Comparison of ENCODE assay signal across 10 cellular contexts in the genomic region with DNA sequence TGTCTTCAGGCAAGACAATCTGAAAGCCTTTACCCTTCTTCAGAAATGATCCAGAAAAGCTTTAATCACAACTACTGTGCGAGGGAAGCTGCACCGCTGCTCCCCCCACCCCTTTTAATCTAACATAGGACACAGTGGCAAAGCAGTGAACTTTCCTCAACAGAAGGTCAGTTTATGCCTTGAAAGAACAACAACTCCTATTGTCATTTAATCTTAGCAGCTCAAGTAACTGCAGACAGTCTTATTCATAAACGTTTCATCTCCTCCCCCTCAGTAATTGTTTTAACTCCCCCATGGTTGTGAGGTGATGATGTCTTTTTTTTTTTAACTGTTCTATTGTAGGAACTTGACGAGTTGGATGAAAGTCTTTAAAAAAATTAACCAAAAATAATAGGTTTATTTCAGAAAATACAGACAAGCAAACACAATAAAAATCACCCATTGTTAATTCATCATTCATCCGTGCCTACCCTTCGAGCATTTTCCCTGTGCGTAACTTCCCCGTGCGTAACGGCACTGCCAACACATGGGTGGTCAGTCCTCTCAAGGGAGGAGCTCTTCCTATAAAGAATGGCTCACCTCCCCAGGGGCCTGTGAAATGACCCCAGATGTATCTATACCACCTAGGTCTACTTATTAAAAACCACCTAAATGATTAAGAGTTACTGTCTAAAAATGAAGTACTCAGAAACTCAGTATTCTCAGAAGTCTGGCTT. TPM values are rescaled to one million over a fixed set of nuclear protein-coding genes. Genes with fewer than 3 reads are reported as not detected.
DNase-seq lines count a peak whose midpoint lies in the region; ATAC-seq and TF ChIP-seq lines count a peak whose summit lies in the region.
"Had no signal": no experiment of that assay in that cellular context is flagged by ENCODE, and none has a peak within 500 bp of the region (broad histone marks: within the 10 kb centered on the region; RNA-seq: fewer than 3 reads in every experiment).

No MANE protein-coding gene starts in this region.

- DNase-seq in left ventricle myocardium inferior (no peak), left ventricle myocardium superior (no peak), cerebellum (ENCODE audit: low spot score) (no peak), WERI-Rb-1 (no peak), NOMO-1 treated with DMSO at 0.1 percent for 48 hours (lab: John Stamatoyannopoulos, UW; ENCODE audit: unreplicated experiment) (no peak)
- DNase-seq in activated T-helper 2 cell treated with anti-CD3 and anti-CD28 coated beads, Interferon-gamma antibody, Interleukin-2, Interleukin-4, amounts not matched to agents 10 μg/mL and 5 μg/mL and 100 μg/mL, durations not matched to agents 14 hours and 24 hours and 36 hours (ENCODE audit: low spot score), result no peak
- no peak for DNase-seq in stimulated activated CD4-positive, alpha-beta T cell treated with anti-CD3 and anti-CD28 coated beads, Interleukin-4, amount 100 ng/mL, for 24 hours
- DNase-seq: stimulated activated CD8-positive, alpha-beta memory T cell treated with anti-CD3 and anti-CD28 coated beads, Interleukin-4, amount 100 ng/mL, for 48 hours had no signal

- H3K36me3 Mint-ChIP-seq in activated T-helper 2 cell treated with anti-CD3 and anti-CD28 coated beads, Interferon-gamma antibody, Interleukin-2, Interleukin-4, amounts not matched to agents 10 μg/mL and 5 μg/mL and 100 μg/mL, durations not matched to agents 14 hours and 24 hours and 36 hours (ENCODE audit: low read depth), result peaks cover 33% of the 10 kb centered on the region

- peak overlapping the region; percentile 17 for H3K27ac ChIP-seq in left ventricle myocardium inferior (replicated peaks)
- peak overlapping the region; percentile 63 for H3K27ac ChIP-seq in layer of hippocampus (ENCODE audit: low read depth, low read length)
- no peak overlapping the region for H3K27ac ChIP-seq in WERI-Rb-1

- intact Hi-C loops in left ventricle myocardium inferior (cut with micrococcal nuclease), result no loop called here
- intact Hi-C loops in left ventricle myocardium superior (cut with micrococcal nuclease), result no loop called here
- intact Hi-C loops in activated T-helper 2 cell treated with anti-CD3 and anti-CD28 coated beads, Interferon-gamma antibody, Interleukin-2, Interleukin-4, amounts not matched to agents 10 μg/mL and 5 μg/mL and 100 μg/mL, durations not matched to agents 14 hours and 24 hours and 36 hours (cut with micrococcal nuclease), result no loop called here

- no peaks in the 10 kb centered on the region for H3K9me3 Mint-ChIP-seq in activated T-helper 2 cell treated with anti-CD3 and anti-CD28 coated beads, Interferon-gamma antibody, Interleukin-2, Interleukin-4, amounts not matched to agents 10 μg/mL and 5 μg/mL and 100 μg/mL, durations not matched to agents 14 hours and 24 hours and 36 hours

- H3K27me3 Mint-ChIP-seq in activated T-helper 2 cell treated with anti-CD3 and anti-CD28 coated beads, Interferon-gamma antibody, Interleukin-2, Interleukin-4, amounts not matched to agents 10 μg/mL and 5 μg/mL and 100 μg/mL, durations not matched to agents 14 hours and 24 hours and 36 hours (ENCODE audit: low read depth), result no peaks in the 10 kb centered on the region

- peaks cover 53% of the 10 kb centered on the region for H3K4me1 Mint-ChIP-seq in activated T-helper 2 cell treated with anti-CD3 and anti-CD28 coated beads, Interferon-gamma antibody, Interleukin-2, Interleukin-4, amounts not matched to agents 10 μg/mL and 5 μg/mL and 100 μg/mL, durations not matched to agents 14 hours and 24 hours and 36 hours (ENCODE audit: low read depth)

- H3K27me3 ChIP-seq in left ventricle myocardium inferior (ENCODE audit: low read depth) (no peaks in the 10 kb centered on the region), layer of hippocampus (ENCODE audit: control insufficient read depth, insufficient read depth, low read length) (no peaks in the 10 kb centered on the region), WERI-Rb-1 (ENCODE audit: insufficient read depth, low read depth, severe bottlenecking) (no peaks in the 10 kb centered on the region)

- H3K4me3 ChIP-seq in left ventricle myocardium inferior, result no peak overlapping the region
- H3K4me3 ChIP-seq in WERI-Rb-1 (ENCODE audit: low read depth, low read length), result no peak overlapping the region

- TF ChIP-seq CTCF in left ventricle myocardium inferior (IDR thresholded peaks at IDR 0.05; ENCODE audit: borderline replicate concordance) (no peak), WERI-Rb-1 (IDR thresholded peaks at IDR 0.05; ENCODE audit: low read depth, low read length) (no peak)

- H3K27ac Mint-ChIP-seq in activated T-helper 2 cell treated with anti-CD3 and anti-CD28 coated beads, Interferon-gamma antibody, Interleukin-2, Interleukin-4, amounts not matched to agents 10 μg/mL and 5 μg/mL and 100 μg/mL, durations not matched to agents 14 hours and 24 hours and 36 hours, result peak overlapping the region; percentile 56

- H3K36me3 ChIP-seq in left ventricle myocardium inferior (no peaks in the 10 kb centered on the region), WERI-Rb-1 (peaks cover under 1% of the 10 kb centered on the region; the same call in 1 of the 2 replicates)

- H3K4me3 Mint-ChIP-seq in activated T-helper 2 cell treated with anti-CD3 and anti-CD28 coated beads, Interferon-gamma antibody, Interleukin-2, Interleukin-4, amounts not matched to agents 10 μg/mL and 5 μg/mL and 100 μg/mL, durations not matched to agents 14 hours and 24 hours and 36 hours (ENCODE audit: low read depth), result no peak overlapping the region

- H3K9me3 ChIP-seq in left ventricle myocardium inferior (replicated peaks), result no peaks in the 10 kb centered on the region
- no peaks in the 10 kb centered on the region for H3K9me3 ChIP-seq in WERI-Rb-1 (ENCODE audit: severe bottlenecking)

- peaks cover 59% of the 10 kb centered on the region for H3K4me1 ChIP-seq in left ventricle myocardium inferior

- no peak for ATAC-seq in left ventricle myocardium superior

RNA-seq across cellular contexts. Expression of a gene that starts 3.3 kb away (rescaled TPM):
- total RNA-seq in left ventricle myocardium inferior (55.8 TPM), left ventricle myocardium superior (61.3 TPM), cerebellum (82.4 TPM)
- total RNA-seq in activated T-helper 2 cell treated with anti-CD3 and anti-CD28 coated beads, Interferon-gamma antibody, Interleukin-2, Interleukin-4, amounts not matched to agents 10 μg/mL and 5 μg/mL and 100 μg/mL, durations not matched to agents 14 hours and 24 hours and 36 hours, result 267 and 282 TPM in 2 replicates

RNA-seq across cellular contexts. Expression of a gene that starts 43.7 kb away (rescaled TPM):
- total RNA-seq in left ventricle myocardium inferior, result not detected
- not detected for total RNA-seq in left ventricle myocardium superior
- total RNA-seq in activated T-helper 2 cell treated with anti-CD3 and anti-CD28 coated beads, Interferon-gamma antibody, Interleukin-2, Interleukin-4, amounts not matched to agents 10 μg/mL and 5 μg/mL and 100 μg/mL, durations not matched to agents 14 hours and 24 hours and 36 hours, result not detected in 2 replicates
- 16.2 TPM for total RNA-seq in cerebellum
- total RNA-seq: H4 had no signal

RNA-seq across cellular contexts. Expression of a gene that starts 52.8 kb away (rescaled TPM):
- total RNA-seq in left ventricle myocardium inferior (57.0 TPM), left ventricle myocardium superior (68.7 TPM), cerebellum (15.2 TPM)
- 96.5 and 101 TPM in 2 replicates for total RNA-seq in activated T-helper 2 cell treated with anti-CD3 and anti-CD28 coated beads, Interferon-gamma antibody, Interleukin-2, Interleukin-4, amounts not matched to agents 10 μg/mL and 5 μg/mL and 100 μg/mL, durations not matched to agents 14 hours and 24 hours and 36 hours

Comparison
In these comparisons a context has a peak if more than half of its experiments do, and no peak if none do; other contexts are left out.
1. RNA of a gene that starts 43.7 kb away (total RNA-seq): 16.2 TPM in cerebellum (single experiment); not detected in activated T-helper 2 cell treated with anti-CD3 and anti-CD28 coated beads, Interferon-gamma antibody, Interleukin-2, Interleukin-4, amounts not matched to agents 10 μg/mL and 5 μg/mL and 100 μg/mL, durations not matched to agents 14 hours and 24 hours and 36 hours, not detected in left ventricle myocardium superior (single experiment) and not detected in left ventricle myocardium inferior (single experiment); every median in the first group is over 10 times any median in the second.